Comparison of ENCODE assay signal across 7 cellular contexts in the genomic region with DNA sequence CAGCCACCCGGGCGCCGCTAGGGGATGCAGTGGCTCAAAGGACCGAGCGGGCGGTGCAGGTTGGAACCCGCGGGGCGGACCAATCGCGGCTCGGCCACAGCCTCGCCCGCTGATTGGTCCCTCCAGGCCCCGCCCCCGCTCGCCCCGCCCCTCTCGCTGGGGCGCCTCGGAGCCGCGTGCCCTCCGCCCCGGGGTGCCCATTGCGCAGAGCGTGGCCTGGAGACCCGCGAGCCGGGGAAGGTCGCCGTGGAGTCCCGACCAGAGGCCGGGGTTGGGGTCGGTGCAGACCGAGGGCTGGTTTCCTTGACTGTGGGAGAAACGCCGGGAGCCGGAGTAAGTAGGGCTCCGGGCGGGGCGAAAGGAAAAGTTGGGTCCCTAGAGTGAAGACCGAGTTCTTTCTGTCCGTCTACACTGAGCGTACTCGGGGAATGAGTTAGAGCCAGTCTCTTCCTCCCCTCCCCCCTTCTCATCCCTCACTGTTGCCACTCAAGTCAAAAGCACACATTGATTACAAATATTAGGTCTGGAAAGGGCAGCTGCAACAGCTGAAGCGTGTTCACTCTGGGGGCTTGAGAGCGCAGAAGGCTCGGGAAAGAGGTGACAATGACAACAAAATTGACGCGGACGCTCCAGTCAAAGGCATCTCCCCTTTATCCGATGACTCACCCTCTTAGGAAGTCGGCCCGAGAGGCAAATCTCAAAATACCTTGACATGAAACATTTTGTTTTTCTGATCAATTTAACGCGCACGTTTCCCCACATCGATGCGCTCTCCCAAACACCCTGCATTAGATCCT. TPM values are rescaled to one million over a fixed set of nuclear protein-coding genes. Genes with fewer than 3 reads are reported as not detected.
DNase-seq lines count a peak whose midpoint lies in the region; ATAC-seq, FAIRE-seq and TF ChIP-seq lines count a peak whose summit lies in the region.

No MANE protein-coding gene starts in this region.

- intact Hi-C loops in HepG2 (cut with micrococcal nuclease; ENCODE audit: unreplicated experiment), result no loop called here

- POLR2A ChIA-PET in HepG2 (lab: Yijun Ruan, JAX), result no interaction called here

- 59% methylated on average over 57 of the region's 60 CpGs for WGBS in HepG2 (ENCODE audit: low lambda C conversion rate)

- TF ChIP-seq CTCF in GM13976 (IDR thresholded peaks at IDR 0.05; ENCODE audit: borderline replicate concordance, control extremely low read depth, extremely low read depth, insufficient read depth, missing control alignments) (peak; percentile 97), choroid plexus epithelial cell (conservative IDR thresholded peaks at IDR 0.05; ENCODE audit: low read depth, low read length) (peak; percentile 51), HepG2 (CRISPR knock-in tag; IDR thresholded peaks at IDR 0.05) (0 out of 2 replicates have a peak, but pooled peaks have one; percentile 28)

- no peaks in the 10 kb centered on the region for H3K36me3 ChIP-seq in HepG2 (replicated peaks in 1 of 2; ENCODE audit: control insufficient read depth in 1 of 2, insufficient read depth in 2 of 2, low read length in 2 of 2)

- ATAC-seq in HG02588 (IDR thresholded peaks at IDR 0.05; ENCODE audit: unreplicated experiment), result peak; percentile 83
- no peak for ATAC-seq in HepG2

- H3K4me3 ChIP-seq in choroid plexus epithelial cell (ENCODE audit: low read depth, low read length) (peak overlapping the region; percentile 37), HepG2 (replicated peaks in 1 of 3; ENCODE audit: insufficient read depth in 1 of 3, low read depth in 2 of 3, low read length in 3 of 3) (no peak overlapping the region)

- no peak overlapping the region for H3K27ac ChIP-seq in HepG2 (ENCODE audit: extremely low read length, insufficient read depth, low read length)

- no peak for TF ChIP-seq RAD21 in HepG2 (CRISPR knock-in tag; IDR thresholded peaks at IDR 0.05)

- H3K9me3 ChIP-seq in HepG2 (ENCODE audit: low read length), result no peaks in the 10 kb centered on the region

- H4K20me1 ChIP-seq in HepG2 (ENCODE audit: insufficient read depth, low read length), result peaks cover 22% of the 10 kb centered on the region; the same call in 1 of the 2 replicates

- TF ChIP-seq EP300 in HepG2 (IDR thresholded peaks at IDR 0.05; ENCODE audit: low read depth in 2 of 2, low read length in 2 of 2) (no peak), HepG2 (CRISPR knock-in tag; IDR thresholded peaks at IDR 0.05; ENCODE audit: borderline replicate concordance) (no peak)

- no peak overlapping the region for H3K4me2 ChIP-seq in HepG2 (ENCODE audit: low read depth, low read length)

- in situ Hi-C loops in GM13976 (cut with MboI; ENCODE audit: low sequenced_read_pairs, unreplicated experiment) (loop anchor here (10.0 kb wide), 1 partner anchor 1151 kb away; no protein-coding TSS in a partner anchor), HepG2 (cut with HindIII; ENCODE audit: extremely low pct_ligation_motif_present, low pct_unique_long_range_greater_than_20kb) (no loop called here)

- H3K27me3 ChIP-seq in HepG2 (ENCODE audit: control insufficient read depth in 1 of 2, insufficient read depth in 2 of 2, low read length in 2 of 2), result peaks cover 8 to 79% of the 10 kb centered on the region in 2 experiments

- no peak for FAIRE-seq in HepG2 (lab: Jason Lieb, UNC)

- no peaks in the 10 kb centered on the region for H3K79me2 ChIP-seq in HepG2 (ENCODE audit: insufficient read depth, low read length)

- TF ChIP-seq POLR2A in HepG2 (IDR thresholded peaks at IDR 0.05; ENCODE audit: insufficient read depth in 1 of 2, low read depth in 2 of 2, low read length in 2 of 2), result no peak

- no TSS peak for BruUV-seq in HepG2 (replicated peaks; lab: Mats Ljungman, UMichigan)

- peaks cover 15% of the 10 kb centered on the region; the same call in 1 of the 2 replicates for H3K4me1 ChIP-seq in HepG2 (ENCODE audit: insufficient read depth, low read length)

- no peak overlapping the region for H3K9ac ChIP-seq in HepG2 (ENCODE audit: insufficient read depth, low read depth, low read length)

- H2AFZ ChIP-seq in HepG2 (ENCODE audit: low read length), result no peak overlapping the region

- peak; percentile 97 for DNase-seq in GM13976 (ENCODE audit: low spot score)
- DNase-seq in NCI-H1048 (lab: John Stamatoyannopoulos, UW), result peak; percentile 84
- peak; percentile 96 for DNase-seq in activated CD4-positive, CD25-positive, alpha-beta regulatory T cell treated with anti-CD3 and anti-CD28 coated beads, Interleukin-2, amount 50 U/mL, for 72 hours
- peak; percentile 49 for DNase-seq in choroid plexus epithelial cell (ENCODE audit: low read depth)
- DNase-seq in HepG2 (ENCODE audit: low spot score), result no peak
- DNase-seq in stimulated activated CD4-positive, alpha-beta T cell treated with anti-CD3 and anti-CD28 coated beads, Interleukin-4, amount 100 ng/mL, for 4 hours, result peak; percentile 91 to 99

- CTCF ChIA-PET in HepG2 (lab: Yijun Ruan, JAX; ENCODE audit: low intra/inter-chr PET ratio, low total read pairs), result no interaction called here

TF ChIP-seq in HepG2, 621 proteins besides CTCF, POLR2A, EP300 and RAD21:
- TF ChIP-seq, protein P1, sequence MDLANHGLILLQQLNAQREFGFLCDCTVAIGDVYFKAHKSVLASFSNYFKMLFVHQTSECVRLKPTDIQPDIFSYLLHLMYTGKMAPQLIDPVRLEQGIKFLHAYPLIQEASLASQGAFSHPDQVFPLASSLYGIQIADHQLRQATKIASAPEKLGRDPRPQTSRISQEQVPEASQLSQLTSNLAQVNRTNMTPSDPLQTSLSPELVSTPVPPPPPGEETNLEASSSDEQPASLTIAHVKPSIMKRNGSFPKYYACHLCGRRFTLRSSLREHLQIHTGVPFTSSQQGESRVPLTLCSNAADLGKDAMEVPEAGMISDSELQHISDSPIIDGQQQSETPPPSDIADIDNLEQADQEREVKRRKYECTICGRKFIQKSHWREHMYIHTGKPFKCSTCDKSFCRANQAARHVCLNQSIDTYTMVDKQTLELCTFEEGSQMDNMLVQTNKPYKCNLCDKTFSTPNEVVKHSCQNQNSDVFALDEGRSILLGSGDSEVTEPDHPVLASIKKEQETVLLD (CRISPR knock-in tag; IDR thresholded peaks at IDR 0.05; ENCODE audit: low read depth), result no peak
- no peak for TF ChIP-seq ESRRA (CRISPR knock-in tag; IDR thresholded peaks at IDR 0.05; ENCODE audit: low read depth)
- TF ChIP-seq STAG1 (CRISPR knock-in tag; IDR thresholded peaks at IDR 0.05), result peak; percentile 27; the same call in 1 of the 2 replicates
- TF ChIP-seq BHLHE40 (IDR thresholded peaks at IDR 0.05; ENCODE audit: low read length), result no peak
- TF ChIP-seq, protein P2, sequence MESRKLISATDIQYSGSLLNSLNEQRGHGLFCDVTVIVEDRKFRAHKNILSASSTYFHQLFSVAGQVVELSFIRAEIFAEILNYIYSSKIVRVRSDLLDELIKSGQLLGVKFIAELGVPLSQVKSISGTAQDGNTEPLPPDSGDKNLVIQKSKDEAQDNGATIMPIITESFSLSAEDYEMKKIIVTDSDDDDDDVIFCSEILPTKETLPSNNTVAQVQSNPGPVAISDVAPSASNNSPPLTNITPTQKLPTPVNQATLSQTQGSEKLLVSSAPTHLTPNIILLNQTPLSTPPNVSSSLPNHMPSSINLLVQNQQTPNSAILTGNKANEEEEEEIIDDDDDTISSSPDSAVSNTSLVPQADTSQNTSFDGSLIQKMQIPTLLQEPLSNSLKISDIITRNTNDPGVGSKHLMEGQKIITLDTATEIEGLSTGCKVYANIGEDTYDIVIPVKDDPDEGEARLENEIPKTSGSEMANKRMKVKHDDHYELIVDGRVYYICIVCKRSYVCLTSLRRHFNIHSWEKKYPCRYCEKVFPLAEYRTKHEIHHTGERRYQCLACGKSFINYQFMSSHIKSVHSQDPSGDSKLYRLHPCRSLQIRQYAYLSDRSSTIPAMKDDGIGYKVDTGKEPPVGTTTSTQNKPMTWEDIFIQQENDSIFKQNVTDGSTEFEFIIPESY (CRISPR knock-in tag; IDR thresholded peaks at IDR 0.05), result peak; percentile 53; the same call in 1 of the 2 replicates
- TF ChIP-seq, protein P3, sequence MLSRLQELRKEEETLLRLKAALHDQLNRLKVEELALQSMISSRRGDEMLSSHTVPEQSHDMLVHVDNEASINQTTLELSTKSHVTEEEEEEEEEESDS (CRISPR knock-in tag; IDR thresholded peaks at IDR 0.05; ENCODE audit: borderline replicate concordance), result no peak

RNA-seq across cellular contexts. Expression of a gene that starts 0.8 kb away (rescaled TPM):
- total RNA-seq in HepG2 (2016; rRNA removed; fragmentation: Illumina TruSeq; extraction: Trizol), result not detected in 2 replicates
- not detected in 2 replicates for total RNA-seq in HepG2 (2016; cell fraction: cytosol; rRNA removed; fragmentation: Illumina TruSeq; extraction: Trizol; ENCODE audit: low read depth)
- not detected in 2 replicates for total RNA-seq in HepG2 (2016; cell fraction: insoluble cytoplasmic fraction; rRNA removed; fragmentation: Illumina TruSeq; extraction: Trizol)
- total RNA-seq in HepG2 (2016; cell fraction: membrane; rRNA removed; fragmentation: Illumina TruSeq; extraction: Trizol), result not detected in 2 replicates
- total RNA-seq in HepG2 (2016; cell fraction: nucleus; rRNA removed; fragmentation: Illumina TruSeq; extraction: Trizol), result not detected in 2 replicates
- not detected in 2 replicates for polyA plus RNA-seq in HepG2 (2011; rRNA removed)
- polyA plus RNA-seq in HepG2 (2011; cell fraction: cytosol; rRNA removed), result not detected in 2 replicates
- polyA plus RNA-seq in HepG2 (2011; cell fraction: nucleus; rRNA removed), result not detected in 2 replicates
- polyA plus RNA-seq in HepG2 (2012), result not detected in 2 replicates
- not detected in 2 replicates for polyA plus RNA-seq in HepG2 (2016; cell fraction: cytosol; fragmentation: Illumina TruSeq; extraction: Trizol; ENCODE audit: low read depth)
- not detected in 2 replicates for polyA plus RNA-seq in HepG2 (2016; cell fraction: insoluble cytoplasmic fraction; fragmentation: Illumina TruSeq; extraction: Trizol; ENCODE audit: low read depth)
- not detected in 2 replicates for polyA plus RNA-seq in HepG2 (2016; cell fraction: membrane; fragmentation: Illumina TruSeq; extraction: Trizol; ENCODE audit: low read depth)
- not detected in 2 replicates for polyA plus RNA-seq in HepG2 (2016; cell fraction: nucleus; fragmentation: Illumina TruSeq; extraction: Trizol; ENCODE audit: insufficient read depth, low read depth)
- polyA minus RNA-seq in HepG2 (2011; rRNA and poly(A)+ RNA removed; ENCODE audit: low replicate concordance), result not detected in 2 replicates
- polyA minus RNA-seq in HepG2 (2011; cell fraction: cytosol; rRNA and poly(A)+ RNA removed), result not detected in 2 replicates
- not detected in 2 replicates for polyA minus RNA-seq in HepG2 (2011; cell fraction: nucleus; rRNA and poly(A)+ RNA removed)

Comparison
In these comparisons a context has a peak if more than half of its experiments do, and no peak if none do; other contexts are left out.
1. CTCF ChIP-seq: peak in every context shown above with its lines; median percentile 97 in GM13976; 51 in choroid plexus epithelial cell; 28 in HepG2.